Comparison of ENCODE assay signal across 9 cellular contexts in the genomic region with DNA sequence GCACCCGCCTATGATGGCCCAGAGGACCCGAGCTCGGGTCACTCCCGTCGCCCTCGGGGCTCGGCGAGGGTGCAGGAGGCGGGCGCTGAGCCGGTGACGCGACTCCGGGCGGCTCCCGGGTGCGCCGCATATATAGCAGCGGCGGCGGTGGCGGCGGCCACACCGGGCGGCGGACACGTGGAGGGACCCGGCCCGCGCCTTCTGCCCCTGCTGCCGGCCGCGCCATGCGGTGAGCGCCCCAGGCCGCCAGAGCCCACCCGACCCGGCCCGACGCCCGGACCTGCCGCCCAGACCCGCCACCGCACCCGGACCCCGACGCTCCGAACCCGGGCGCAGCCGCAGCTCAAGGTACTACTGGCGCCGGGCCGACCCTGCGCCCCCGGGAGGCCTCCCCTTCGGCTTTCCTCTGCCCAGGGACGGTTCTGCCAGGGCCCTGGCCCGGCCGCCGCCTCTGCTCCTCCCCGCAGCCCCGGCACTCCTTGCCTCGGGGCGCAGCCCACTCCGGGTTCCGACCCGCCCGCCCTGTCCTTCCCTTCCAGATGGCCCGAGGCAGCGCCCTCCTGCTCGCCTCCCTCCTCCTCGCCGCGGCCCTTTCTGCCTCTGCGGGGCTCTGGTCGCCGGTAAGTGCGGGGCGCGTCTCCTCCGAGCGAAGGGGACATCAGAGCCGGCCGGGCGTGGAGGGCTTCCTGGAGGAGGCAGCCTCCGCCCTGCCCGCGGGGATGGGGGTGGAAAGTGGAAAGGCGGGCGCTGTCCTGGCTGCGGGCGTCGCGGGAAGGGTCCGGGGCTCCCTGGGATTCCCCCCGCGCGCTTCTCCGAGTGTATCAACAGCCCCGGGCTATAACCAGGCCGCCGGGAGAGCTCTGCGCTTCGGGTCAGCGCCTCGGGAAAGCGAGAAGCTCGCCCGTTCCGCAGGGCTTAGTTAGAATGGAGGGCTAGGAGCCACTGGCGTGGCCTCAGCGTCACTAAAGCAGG. TPM values are rescaled to one million over a fixed set of nuclear protein-coding genes. Genes with fewer than 3 reads are reported as not detected.
DNase-seq lines count a peak whose midpoint lies in the region; ATAC-seq lines count a peak whose summit lies in the region.
"Had no signal": no experiment of that assay in that cellular context is flagged by ENCODE, and none has a peak within 500 bp of the region (broad histone marks: within the 10 kb centered on the region; RNA-seq: fewer than 3 reads in every experiment).

Gene GAL, plus strand, starts transcription at position 160 of the 972 bp plus-strand sequence. Its CDS starts 380 bp downstream, at position 540.

- intact Hi-C loops in posterior vena cava (cut with DNase I): loop anchor here in 1 of 2 donors (5.0 kb wide), 1 partner anchor 552 kb away; no protein-coding TSS in a partner anchor

- peaks cover 0 to 10% of the 10 kb centered on the region in 2 donors for H3K4me1 ChIP-seq in esophagus (ENCODE audit: control insufficient read depth in 2 of 2, insufficient read depth in 2 of 2, low read length in 1 of 2)

- peaks cover 0 to 23% of the 10 kb centered on the region in 2 donors for H3K27me3 ChIP-seq in esophagus (ENCODE audit: control insufficient read depth in 1 of 2, insufficient read depth in 2 of 2, low read length in 2 of 2)

- no peak for ATAC-seq in HG03139 (IDR thresholded peaks at IDR 0.05; ENCODE audit: unreplicated experiment)

- peaks cover 0 to 1% of the 10 kb centered on the region in 2 donors for H3K9me3 ChIP-seq in esophagus (ENCODE audit: control insufficient read depth in 2 of 2, insufficient read depth in 1 of 2, low read depth in 1 of 2, low read length in 1 of 2)

- H3K4me3 ChIP-seq in esophagus (ENCODE audit: low read depth in 1 of 2, low read length in 2 of 2): peak within 1 kb of the TSS; percentile 27 to 33

- peak; percentile 44 for DNase-seq in ELF-1 (ENCODE audit: low read depth, low spot score)
- peak; percentile 38 for DNase-seq in NCI-H526 treated with DMSO at 0.1 percent for 48 hours (lab: John Stamatoyannopoulos, UW)
- DNase-seq in posterior vena cava (ENCODE audit: low spot score): peak; percentile 75
- DNase-seq in NCI-H1930 (lab: John Stamatoyannopoulos, UW): no peak
- no peak for DNase-seq in pons (ENCODE audit: low spot score)
- no peak for DNase-seq in NCI-H2107 treated with DMSO at 0.1 percent for 48 hours (lab: John Stamatoyannopoulos, UW; ENCODE audit: unreplicated experiment)

- H3K36me3 ChIP-seq in esophagus (ENCODE audit: control insufficient read depth in 2 of 2, insufficient read depth in 2 of 2, low read length in 1 of 2): no peaks in the 10 kb centered on the region

- WGBS in esophagus, 2 donors: 5 to 8% methylated on average over 54 to 113 of the region's 113 CpGs

- H3K27ac ChIP-seq in esophagus (ENCODE audit: low read depth in 2 of 2, low read length in 1 of 2): no peak within 1 kb of the TSS

RNA-seq across cellular contexts. Expression of gene GAL, which starts in this region (rescaled TPM):
- under 1 TPM; 0.12 to 0.46 TPM for polyA plus RNA-seq in esophagus
- under 1 TPM in 1 of 2 donors, not detected in 1; 0.52 TPM for total RNA-seq in posterior vena cava
- total RNA-seq: myocyte had no signal

Comparison
In these comparisons a context has a peak if more than half of its experiments do, and no peak if none do; other contexts are left out.
1. Peak in DNase-seq in posterior vena cava; RNA of the gene not detected or under 1 TPM.
2. DNase-seq: peak in ELF-1 (single experiment) and NCI-H526 treated with DMSO at 0.1 percent for 48 hours (single experiment); none in NCI-H1930 (0 of 2), pons (single experiment) and NCI-H2107 treated with DMSO at 0.1 percent for 48 hours (single experiment).